ENCODE assay signal across 11 cellular contexts in the genomic region with DNA sequence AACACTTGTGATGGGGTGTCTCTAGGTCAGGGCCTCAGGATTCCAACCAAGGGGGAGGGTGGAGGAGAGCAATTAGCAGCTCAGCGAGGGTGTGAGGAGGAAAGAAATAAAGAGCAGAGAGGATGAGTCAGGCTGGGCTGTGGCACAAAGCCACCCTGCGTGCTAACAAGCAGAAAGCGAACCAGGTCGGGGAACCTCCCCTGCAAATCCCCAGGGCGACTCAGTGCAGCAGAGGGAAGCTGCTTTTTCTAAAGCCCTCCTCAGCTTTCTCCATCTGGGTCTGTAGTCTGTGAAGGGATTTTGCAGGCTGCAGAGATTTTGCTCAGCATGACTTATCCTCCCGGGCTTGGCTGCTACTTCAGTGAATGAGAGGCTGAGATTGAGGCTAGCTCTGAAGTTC. TPM values are rescaled to one million over a fixed set of nuclear protein-coding genes. Genes with fewer than 3 reads are reported as not detected.
DNase-seq lines count a peak whose midpoint lies in the region; ATAC-seq and TF ChIP-seq lines count a peak whose summit lies in the region.
"Had no signal": no experiment of that assay in that cellular context is flagged by ENCODE, and none has a peak within 500 bp of the region (broad histone marks: within the 10 kb centered on the region; RNA-seq: fewer than 3 reads in every experiment).

No MANE protein-coding gene starts in this region.

- ATAC-seq in WTC11, result peak; percentile 90
- no peak for ATAC-seq in HG03175 (IDR thresholded peaks at IDR 0.05; ENCODE audit: unreplicated experiment)
- ATAC-seq in GM21737 (IDR thresholded peaks at IDR 0.05; ENCODE audit: unreplicated experiment), result no peak
- no peak for ATAC-seq in GM18498 (IDR thresholded peaks at IDR 0.05; ENCODE audit: unreplicated experiment)

- H3K9me3 ChIP-seq in A673 (ENCODE audit: low read depth, low read length, poor library complexity, severe bottlenecking), result no peaks in the 10 kb centered on the region

- H3K4me3 Mint-ChIP-seq in WTC11, result no peak overlapping the region
- H3K4me3 Mint-ChIP-seq: activated CD4-positive, alpha-beta memory T cell treated with anti-CD3 and anti-CD28 coated beads, Interleukin-2, amount 10 ng/mL, durations not matched to agents 7 days and 5 days; CD4-positive, alpha-beta memory T cell had no signal

- POLR2A ChIA-PET in A673 (lab: Charles Lee; ENCODE audit: low non-redundant PET) (no interaction called here), WTC11 (lab: Charles Lee) (no interaction called here)

- TF ChIP-seq CTCF in A673 (conservative IDR thresholded peaks at IDR 0.05; ENCODE audit: low read depth, low read length) (no peak), WTC11 (IDR thresholded peaks at IDR 0.05) (no peak)

- H3K27me3 ChIP-seq in A673 (replicated peaks; ENCODE audit: insufficient read depth, low read depth, low read length, poor library complexity), result peaks cover 3% of the 10 kb centered on the region

- no peaks in the 10 kb centered on the region; the same call in 1 of the 2 replicates for H3K27me3 Mint-ChIP-seq in WTC11 (ENCODE audit: low read depth)

- no peaks in the 10 kb centered on the region for H3K36me3 Mint-ChIP-seq in WTC11
- H3K36me3 Mint-ChIP-seq: CD4-positive, alpha-beta memory T cell had no signal

- intact Hi-C loops in A673 (cut with micrococcal nuclease; ENCODE audit: unreplicated experiment), result no loop called here

- no peaks in the 10 kb centered on the region for H3K36me3 ChIP-seq in A673 (ENCODE audit: insufficient read depth, low read length, poor library complexity, severe bottlenecking)

- H3K9me3 Mint-ChIP-seq in WTC11, result no peaks in the 10 kb centered on the region
- H3K9me3 Mint-ChIP-seq: activated CD4-positive, alpha-beta memory T cell treated with anti-CD3 and anti-CD28 coated beads, Interleukin-2, amount 10 ng/mL, durations not matched to agents 7 days and 5 days had no signal

- no peaks in the 10 kb centered on the region for H3K4me1 ChIP-seq in A673 (ENCODE audit: insufficient read depth, low read length, poor library complexity, severe bottlenecking)

- DNase-seq in A673 (ENCODE audit: low spot score) (peak; percentile 84), H4 (ENCODE audit: low spot score) (peak; percentile 54), WTC11 (ENCODE audit: low spot score) (peak; percentile 36), kidney tubule cell (ENCODE audit: low spot score) (peak; percentile 41), epidermal melanocyte (ENCODE audit: insufficient read length, low spot score) (no peak)
- DNase-seq: activated CD4-positive, alpha-beta memory T cell treated with anti-CD3 and anti-CD28 coated beads, Interleukin-2, amount 10 ng/mL, durations not matched to agents 7 days and 5 days; CD4-positive, alpha-beta memory T cell had no signal

- CTCF ChIA-PET in A673 (lab: Charles Lee), result interaction anchor here (0.6 kb wide), 1 partner anchor 198 kb away, joined by 3 read pairs; no protein-coding TSS in a partner anchor
- CTCF ChIA-PET in WTC11 (lab: Charles Lee), result interaction anchor here (0.7 to 2.2 kb wide), 8 partner anchors 9 to 233 kb away, joined by 3 to 12 read pairs (median 4); no protein-coding TSS in a partner anchor

- no peak overlapping the region for H3K27ac ChIP-seq in A673 (ENCODE audit: low read depth, low read length, poor library complexity, severe bottlenecking)

- BruUV-seq in A673 (replicated peaks; lab: Mats Ljungman, UMichigan), result no TSS peak

- H3K27ac Mint-ChIP-seq in WTC11, result peak overlapping the region; percentile 71
- H3K27ac Mint-ChIP-seq: activated CD4-positive, alpha-beta memory T cell treated with anti-CD3 and anti-CD28 coated beads, Interleukin-2, amount 10 ng/mL, durations not matched to agents 7 days and 5 days had no signal

- H3K4me3 ChIP-seq in A673 (ENCODE audit: low read depth, low read length, poor library complexity, severe bottlenecking), result no peak overlapping the region

- H3K4me1 Mint-ChIP-seq in WTC11, result peaks cover 24% of the 10 kb centered on the region
- H3K4me1 Mint-ChIP-seq: activated CD4-positive, alpha-beta memory T cell treated with anti-CD3 and anti-CD28 coated beads, Interleukin-2, amount 10 ng/mL, durations not matched to agents 7 days and 5 days; CD4-positive, alpha-beta memory T cell had no signal

TF ChIP-seq in WTC11, 78 proteins besides CTCF, POLR2A, EP300 and RAD21 (continues in another document):
- TF ChIP-seq SMAD3 (CRISPR knock-in tag; IDR thresholded peaks at IDR 0.05; ENCODE audit: borderline replicate concordance) (no peak), NR1H2 (CRISPR knock-in tag; IDR thresholded peaks at IDR 0.05) (no peak), HMGA2 (CRISPR knock-in tag; IDR thresholded peaks at IDR 0.05) (no peak), ZNF263 (CRISPR knock-in tag; IDR thresholded peaks at IDR 0.05; ENCODE audit: low read depth) (no peak), ZNF219 (CRISPR knock-in tag; IDR thresholded peaks at IDR 0.05; ENCODE audit: borderline replicate concordance) (no peak), RORB (CRISPR knock-in tag; IDR thresholded peaks at IDR 0.05) (no peak), ZNF416 (CRISPR knock-in tag; IDR thresholded peaks at IDR 0.05) (no peak)
- TF ChIP-seq, protein P1, sequence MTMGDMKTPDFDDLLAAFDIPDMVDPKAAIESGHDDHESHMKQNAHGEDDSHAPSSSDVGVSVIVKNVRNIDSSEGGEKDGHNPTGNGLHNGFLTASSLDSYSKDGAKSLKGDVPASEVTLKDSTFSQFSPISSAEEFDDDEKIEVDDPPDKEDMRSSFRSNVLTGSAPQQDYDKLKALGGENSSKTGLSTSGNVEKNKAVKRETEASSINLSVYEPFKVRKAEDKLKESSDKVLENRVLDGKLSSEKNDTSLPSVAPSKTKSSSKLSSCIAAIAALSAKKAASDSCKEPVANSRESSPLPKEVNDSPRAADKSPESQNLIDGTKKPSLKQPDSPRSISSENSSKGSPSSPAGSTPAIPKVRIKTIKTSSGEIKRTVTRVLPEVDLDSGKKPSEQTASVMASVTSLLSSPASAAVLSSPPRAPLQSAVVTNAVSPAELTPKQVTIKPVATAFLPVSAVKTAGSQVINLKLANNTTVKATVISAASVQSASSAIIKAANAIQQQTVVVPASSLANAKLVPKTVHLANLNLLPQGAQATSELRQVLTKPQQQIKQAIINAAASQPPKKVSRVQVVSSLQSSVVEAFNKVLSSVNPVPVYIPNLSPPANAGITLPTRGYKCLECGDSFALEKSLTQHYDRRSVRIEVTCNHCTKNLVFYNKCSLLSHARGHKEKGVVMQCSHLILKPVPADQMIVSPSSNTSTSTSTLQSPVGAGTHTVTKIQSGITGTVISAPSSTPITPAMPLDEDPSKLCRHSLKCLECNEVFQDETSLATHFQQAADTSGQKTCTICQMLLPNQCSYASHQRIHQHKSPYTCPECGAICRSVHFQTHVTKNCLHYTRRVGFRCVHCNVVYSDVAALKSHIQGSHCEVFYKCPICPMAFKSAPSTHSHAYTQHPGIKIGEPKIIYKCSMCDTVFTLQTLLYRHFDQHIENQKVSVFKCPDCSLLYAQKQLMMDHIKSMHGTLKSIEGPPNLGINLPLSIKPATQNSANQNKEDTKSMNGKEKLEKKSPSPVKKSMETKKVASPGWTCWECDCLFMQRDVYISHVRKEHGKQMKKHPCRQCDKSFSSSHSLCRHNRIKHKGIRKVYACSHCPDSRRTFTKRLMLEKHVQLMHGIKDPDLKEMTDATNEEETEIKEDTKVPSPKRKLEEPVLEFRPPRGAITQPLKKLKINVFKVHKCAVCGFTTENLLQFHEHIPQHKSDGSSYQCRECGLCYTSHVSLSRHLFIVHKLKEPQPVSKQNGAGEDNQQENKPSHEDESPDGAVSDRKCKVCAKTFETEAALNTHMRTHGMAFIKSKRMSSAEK (CRISPR knock-in tag; IDR thresholded peaks at IDR 0.05; ENCODE audit: borderline replicate concordance), result no peak
- TF ChIP-seq, protein P2, sequence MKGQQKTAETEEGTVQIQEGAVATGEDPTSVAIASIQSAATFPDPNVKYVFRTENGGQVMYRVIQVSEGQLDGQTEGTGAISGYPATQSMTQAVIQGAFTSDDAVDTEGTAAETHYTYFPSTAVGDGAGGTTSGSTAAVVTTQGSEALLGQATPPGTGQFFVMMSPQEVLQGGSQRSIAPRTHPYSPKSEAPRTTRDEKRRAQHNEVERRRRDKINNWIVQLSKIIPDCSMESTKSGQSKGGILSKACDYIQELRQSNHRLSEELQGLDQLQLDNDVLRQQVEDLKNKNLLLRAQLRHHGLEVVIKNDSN (CRISPR knock-in tag; IDR thresholded peaks at IDR 0.05), result no peak
- TF ChIP-seq, protein P3, sequence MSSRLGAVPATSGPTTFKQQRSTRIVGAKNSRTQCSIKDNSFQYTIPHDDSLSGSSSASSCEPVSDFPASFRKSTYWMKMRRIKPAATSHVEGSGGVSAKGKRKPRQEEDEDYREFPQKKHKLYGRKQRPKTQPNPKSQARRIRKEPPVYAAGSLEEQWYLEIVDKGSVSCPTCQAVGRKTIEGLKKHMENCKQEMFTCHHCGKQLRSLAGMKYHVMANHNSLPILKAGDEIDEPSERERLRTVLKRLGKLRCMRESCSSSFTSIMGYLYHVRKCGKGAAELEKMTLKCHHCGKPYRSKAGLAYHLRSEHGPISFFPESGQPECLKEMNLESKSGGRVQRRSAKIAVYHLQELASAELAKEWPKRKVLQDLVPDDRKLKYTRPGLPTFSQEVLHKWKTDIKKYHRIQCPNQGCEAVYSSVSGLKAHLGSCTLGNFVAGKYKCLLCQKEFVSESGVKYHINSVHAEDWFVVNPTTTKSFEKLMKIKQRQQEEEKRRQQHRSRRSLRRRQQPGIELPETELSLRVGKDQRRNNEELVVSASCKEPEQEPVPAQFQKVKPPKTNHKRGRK (CRISPR knock-in tag; IDR thresholded peaks at IDR 0.05; ENCODE audit: borderline replicate concordance), result no peak
- TF ChIP-seq, protein P4, sequence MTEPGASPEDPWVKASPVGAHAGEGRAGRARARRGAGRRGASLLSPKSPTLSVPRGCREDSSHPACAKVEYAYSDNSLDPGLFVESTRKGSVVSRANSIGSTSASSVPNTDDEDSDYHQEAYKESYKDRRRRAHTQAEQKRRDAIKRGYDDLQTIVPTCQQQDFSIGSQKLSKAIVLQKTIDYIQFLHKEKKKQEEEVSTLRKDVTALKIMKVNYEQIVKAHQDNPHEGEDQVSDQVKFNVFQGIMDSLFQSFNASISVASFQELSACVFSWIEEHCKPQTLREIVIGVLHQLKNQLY (CRISPR knock-in tag; IDR thresholded peaks at IDR 0.05), result no peak

RNA-seq across cellular contexts. Expression of a gene that starts 6.6 kb away (rescaled TPM):
- not detected in 2 replicates for total RNA-seq in A673 (2021)
- not detected in 2 replicates for total RNA-seq in H4 (2014; rRNA removed; shearing (Covaris generic))
- not detected in 3 replicates for total RNA-seq in WTC11 (2021)
- total RNA-seq: activated CD4-positive, alpha-beta memory T cell treated with anti-CD3 and anti-CD28 coated beads, Interleukin-2, amount 10 ng/mL, durations not matched to agents 7 days and 5 days; CD4-positive, alpha-beta memory T cell; NCI-H460 had no signal

RNA-seq across cellular contexts. Expression of a gene that starts 28.0 kb away (rescaled TPM):
- total RNA-seq in A673 (2021) (59.4 and 70.9 TPM in 2 replicates), WTC11 (2021) (31.3 to 33.4 TPM (median 31.4 TPM) in 3 replicates)
- 51.1 and 57.1 TPM in 2 replicates for total RNA-seq in H4 (2014; rRNA removed; shearing (Covaris generic))

RNA-seq across cellular contexts. Expression of a gene that starts 56.6 kb away (rescaled TPM):
- total RNA-seq in A673 (2021) (7.5 and 18.9 TPM in 2 replicates), WTC11 (2021) (39.1 to 40.7 TPM (median 40.0 TPM) in 3 replicates)
- total RNA-seq in H4 (2014; rRNA removed; shearing (Covaris generic)), result 11.3 and 11.8 TPM in 2 replicates
- total RNA-seq: activated CD4-positive, alpha-beta memory T cell treated with anti-CD3 and anti-CD28 coated beads, Interleukin-2, amount 10 ng/mL, durations not matched to agents 7 days and 5 days; CD4-positive, alpha-beta memory T cell had no signal
